In genomic region chr7:7548407-7548806, GRCh38 we compare ENCODE assay signal across 32 cellular contexts. TPM values are rescaled to one million over a fixed set of nuclear protein-coding genes. Genes with fewer than 3 reads are reported as not detected.
"Had no signal": no experiment of that assay in that cellular context is flagged by ENCODE, and none has a peak within 500 bp of the region (broad histone marks: within the 10 kb centered on the region; RNA-seq: fewer than 3 reads in every experiment).

No MANE protein-coding gene starts in this region.

- H3K4me2 ChIP-seq: neural progenitor cell, smooth muscle cell had no signal

- H3K9me3 ChIP-seq: ovary, psoas muscle, spleen, suprapubic skin, testis, tibial artery, transverse colon, upper lobe of right lung, uterus had no signal

- H3K4me3 ChIP-seq: neural progenitor cell, ovary, psoas muscle, skin epidermis, smooth muscle cell, spleen, suprapubic skin, testis, tibial artery, transverse colon, upper lobe of right lung, uterus had no signal

- H2AFZ ChIP-seq: neural progenitor cell, parathyroid adenoma had no signal

- H3K36me3 Mint-ChIP-seq: naive thymus-derived CD8-positive, alpha-beta T cell; natural killer cell treated with Interleukin-12 subunit alpha and Interleukin-12 subunit beta and Interleukin-15 and Interleukin-18, amount 100 ng/mL, for 72 hours; neural progenitor cell; type B pancreatic cell had no signal

- H3K27me3 Mint-ChIP-seq: naive thymus-derived CD8-positive, alpha-beta T cell; natural killer cell treated with Interleukin-12 subunit alpha and Interleukin-12 subunit beta and Interleukin-15 and Interleukin-18, amount 100 ng/mL, for 72 hours; progenitor cell of endocrine pancreas; stimulated activated memory B cell treated with anti-CD40 and anti-IgM and Interleukin-4, amounts not matched to agents 10 μg/mL and 1 μg/mL and 100 μg/mL, for 72 hours; stimulated activated naive CD8-positive, alpha-beta T cell treated with anti-CD3 and anti-CD28 coated beads, Interleukin-15, amount 100 ng/mL, for 72 hours; type B pancreatic cell had no signal

- H3K4me3 Mint-ChIP-seq: naive thymus-derived CD8-positive, alpha-beta T cell; natural killer cell treated with Interleukin-12 subunit alpha and Interleukin-12 subunit beta and Interleukin-15 and Interleukin-18, amount 100 ng/mL, for 72 hours; nephron progenitor cell; neural progenitor cell; stimulated activated memory B cell treated with anti-CD40 and anti-IgM and Interleukin-4, amounts not matched to agents 10 μg/mL and 1 μg/mL and 100 μg/mL, for 72 hours; stimulated activated naive CD8-positive, alpha-beta T cell treated with anti-CD3 and anti-CD28 coated beads, Interleukin-15, amount 100 ng/mL, for 72 hours; type B pancreatic cell had no signal

- H3K79me2 ChIP-seq: parathyroid adenoma had no signal

- H3K9me3 Mint-ChIP-seq: naive thymus-derived CD8-positive, alpha-beta T cell; natural killer cell treated with Interleukin-12 subunit alpha and Interleukin-12 subunit beta and Interleukin-15 and Interleukin-18, amount 100 ng/mL, for 72 hours; nephron progenitor cell; neural progenitor cell; stimulated activated memory B cell treated with anti-CD40 and anti-IgM and Interleukin-4, amounts not matched to agents 10 μg/mL and 1 μg/mL and 100 μg/mL, for 72 hours; stimulated activated naive CD8-positive, alpha-beta T cell treated with anti-CD3 and anti-CD28 coated beads, Interleukin-15, amount 100 ng/mL, for 72 hours; type B pancreatic cell had no signal

- H3K27me3 ChIP-seq: neural progenitor cell, ovary, spleen, suprapubic skin, testis, tibial artery, transverse colon, upper lobe of right lung, uterus had no signal

- H3K27ac ChIP-seq: neural progenitor cell, ovary, parathyroid adenoma, psoas muscle, skin epidermis, spleen, suprapubic skin, testis, tibial artery, transverse colon, upper lobe of right lung, uterus had no signal

- H3K9ac ChIP-seq: neural progenitor cell, parathyroid adenoma had no signal

- H3K36me3 ChIP-seq: neural progenitor cell, ovary, spleen, suprapubic skin, transverse colon, upper lobe of right lung, uterus had no signal

- H3K27ac Mint-ChIP-seq: naive thymus-derived CD8-positive, alpha-beta T cell; natural killer cell treated with Interleukin-12 subunit alpha and Interleukin-12 subunit beta and Interleukin-15 and Interleukin-18, amount 100 ng/mL, for 72 hours; nephron progenitor cell; neural progenitor cell; progenitor cell of endocrine pancreas; stimulated activated memory B cell treated with anti-CD40 and anti-IgM and Interleukin-4, amounts not matched to agents 10 μg/mL and 1 μg/mL and 100 μg/mL, for 72 hours; stimulated activated naive CD8-positive, alpha-beta T cell treated with anti-CD3 and anti-CD28 coated beads, Interleukin-15, amount 100 ng/mL, for 72 hours; type B pancreatic cell had no signal

- H3K4me1 Mint-ChIP-seq: naive thymus-derived CD8-positive, alpha-beta T cell; neural progenitor cell; stimulated activated memory B cell treated with anti-CD40 and anti-IgM and Interleukin-4, amounts not matched to agents 10 μg/mL and 1 μg/mL and 100 μg/mL, for 72 hours; stimulated activated naive CD8-positive, alpha-beta T cell treated with anti-CD3 and anti-CD28 coated beads, Interleukin-15, amount 100 ng/mL, for 72 hours had no signal

- ATAC-seq: naive thymus-derived CD8-positive, alpha-beta T cell; natural killer cell treated with Interleukin-12 subunit alpha and Interleukin-12 subunit beta and Interleukin-15 and Interleukin-18, amount 100 ng/mL, for 72 hours; psoas muscle; right cardiac atrium; sciatic nerve; stimulated activated memory B cell treated with anti-CD40 and anti-IgM and Interleukin-4, amounts not matched to agents 10 μg/mL and 1 μg/mL and 100 μg/mL, for 72 hours; stimulated activated naive CD8-positive, alpha-beta T cell treated with anti-CD3 and anti-CD28 coated beads, Interleukin-15, amount 100 ng/mL, for 72 hours; stimulated activated naive CD8-positive, alpha-beta T cell treated with anti-CD3 and anti-CD28 coated beads, Interleukin-15, Interleukin-2, amounts not matched to agents 100 U/mL and 50 U/mL, for 24 hours; upper lobe of right lung had no signal

- H3K4me1 ChIP-seq: neural progenitor cell, spleen, suprapubic skin, testis, tibial artery, transverse colon, upper lobe of right lung, uterus had no signal

- DNase-seq: naive thymus-derived CD8-positive, alpha-beta T cell; nephron progenitor cell; occipital lobe; ovary; posterior cingulate gyrus; psoas muscle; right cardiac atrium; spleen; stimulated activated CD4-positive, alpha-beta T cell treated with anti-CD3 and anti-CD28 coated beads, Interleukin-12 subunit alpha, Interleukin-12 subunit beta, amount 100 ng/mL, for 4 hours; stimulated activated CD4-positive, alpha-beta T cell treated with anti-CD3 and anti-CD28 coated beads, Interleukin-1b, Interleukin-23, amount 100 ng/mL, for 48 hours; stimulated activated CD4-positive, alpha-beta T cell treated with anti-CD3 and anti-CD28 coated beads, Interleukin-4, amount 100 ng/mL, for 1 hour; stimulated activated CD4-positive, alpha-beta T cell treated with anti-CD3 and anti-CD28 coated beads, Interleukin-4, amount 100 ng/mL, for 4 hours; stimulated activated CD8-positive, alpha-beta memory T cell treated with anti-CD3 and anti-CD28 coated beads, Interleukin-4, amount 100 ng/mL, for 48 hours; stimulated activated naive CD4-positive, alpha-beta T cell; stimulated activated naive CD8-positive, alpha-beta T cell treated with anti-CD3 and anti-CD28 coated beads, Interleukin-15, amount 100 ng/mL, for 72 hours; stimulated activated naive CD8-positive, alpha-beta T cell treated with anti-CD3 and anti-CD28 coated beads, Interleukin-15, Interleukin-2, amounts not matched to agents 100 U/mL and 50 U/mL, for 24 hours; substantia nigra; testis; tibial artery; transverse colon; upper lobe of right lung; uterus had no signal

RNA-seq across cellular contexts. Expression of gene COL28A1, which starts 12.7 kb away (rescaled TPM):
- polyA plus RNA-seq: naive thymus-derived CD8-positive, alpha-beta T cell; smooth muscle cell had no signal
